12 cellular contexts compared by ENCODE assay signal in the genomic region with DNA sequence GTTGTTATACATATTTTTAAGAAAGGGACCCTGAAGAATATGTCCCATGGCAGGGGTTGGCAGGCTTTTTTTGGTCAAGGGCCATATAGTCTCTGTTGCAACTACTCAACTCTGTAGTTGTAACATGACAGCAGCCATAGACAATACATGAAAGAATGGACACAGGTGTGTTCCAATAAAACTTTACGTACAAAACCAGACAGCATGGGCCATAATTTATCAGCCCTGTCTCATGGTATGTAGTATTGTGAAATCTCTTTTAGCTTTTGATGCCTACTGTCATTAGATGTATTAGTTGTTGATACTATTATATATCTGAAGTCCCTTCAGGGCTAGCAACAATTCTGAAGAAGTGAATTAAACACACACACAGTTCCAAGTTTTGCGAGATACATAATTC.
"Had no signal": no experiment of that assay in that cellular context is flagged by ENCODE, and none has a peak within 500 bp of the region (broad histone marks: within the 10 kb centered on the region; RNA-seq: fewer than 3 reads in every experiment).

No MANE protein-coding gene starts in this region.

- H3K27ac ChIP-seq: parathyroid adenoma had no signal

- H2AFZ ChIP-seq: parathyroid adenoma had no signal

- H3K27me3 ChIP-seq: cardiac muscle cell, stomach had no signal

- H3K27me3 Mint-ChIP-seq: activated CD4-positive, alpha-beta memory T cell treated with anti-CD3 and anti-CD28 coated beads for 36 hours; activated naive CD8-positive, alpha-beta T cell treated with anti-CD3 and anti-CD28 coated beads, Interleukin-2, amount 10 ng/mL, durations not matched to agents 7 days and 5 days had no signal

- ATAC-seq: activated CD4-positive, CD25-positive, alpha-beta regulatory T cell treated with anti-CD3 and anti-CD28 coated beads, Interleukin-2, amount 50 U/mL, for 24 hours; activated T-cell treated with anti-CD3 and anti-CD28 coated beads, Interleukin-2, amount 50 U/mL, for 72 hours had no signal

- H3K9ac ChIP-seq: parathyroid adenoma had no signal

- H3K9me3 ChIP-seq: stomach had no signal

- H3K9me3 Mint-ChIP-seq: activated CD4-positive, alpha-beta memory T cell treated with anti-CD3 and anti-CD28 coated beads for 36 hours; activated naive CD8-positive, alpha-beta T cell treated with anti-CD3 and anti-CD28 coated beads, Interleukin-2, amount 10 ng/mL, durations not matched to agents 7 days and 5 days had no signal

- DNase-seq: activated CD4-positive, alpha-beta memory T cell treated with anti-CD3 and anti-CD28 coated beads for 36 hours; activated naive CD8-positive, alpha-beta T cell treated with anti-CD3 and anti-CD28 coated beads, Interleukin-2, amount 10 ng/mL, durations not matched to agents 7 days and 5 days; activated T-cell treated with anti-CD3 and anti-CD28 coated beads, Interleukin-2, amount 50 U/mL, for 72 hours; aorta; effector CD8-positive, alpha-beta T cell; hippocampal formation; retina; stomach had no signal

- FAIRE-seq: urothelium cell line had no signal
